In genomic region chr12:80939231-80939950, GRCh38 we compare ENCODE assay signal across 13 cellular contexts. TPM values are rescaled to one million over a fixed set of nuclear protein-coding genes. Genes with fewer than 3 reads are reported as not detected.
DNase-seq lines count a peak whose midpoint lies in the region; ATAC-seq and TF ChIP-seq lines count a peak whose summit lies in the region.
"Had no signal": no experiment of that assay in that cellular context is flagged by ENCODE, and none has a peak within 500 bp of the region (broad histone marks: within the 10 kb centered on the region; RNA-seq: fewer than 3 reads in every experiment).

No MANE protein-coding gene starts in this region.

- CTCF ChIA-PET in Calu3 (lab: Charles Lee): interaction anchor here (1.0 kb wide), 1 partner anchor 102 kb away, joined by 3 read pairs; no protein-coding TSS in a partner anchor

- H3K27me3 Mint-ChIP-seq in osteocyte (ENCODE audit: unreplicated experiment): no peaks in the 10 kb centered on the region
- no peaks in the 10 kb centered on the region for H3K27me3 Mint-ChIP-seq in Calu3 (ENCODE audit: unreplicated experiment)

- ATAC-seq in GM18517 (IDR thresholded peaks at IDR 0.05; ENCODE audit: unreplicated experiment): peak; percentile 42
- no peak for ATAC-seq in HG02970 (IDR thresholded peaks at IDR 0.05; ENCODE audit: low FRiP score, unreplicated experiment)
- ATAC-seq: CD8-positive, alpha-beta T cell; T-cell had no signal

- no peaks in the 10 kb centered on the region for H3K36me3 Mint-ChIP-seq in osteocyte (ENCODE audit: unreplicated experiment)
- peaks cover 18% of the 10 kb centered on the region for H3K36me3 Mint-ChIP-seq in Calu3 (ENCODE audit: insufficient read depth, unreplicated experiment)
- H3K36me3 Mint-ChIP-seq: CD8-positive, alpha-beta T cell; T-cell had no signal

- H3K4me3 ChIP-seq in cardiac fibroblast (replicated peaks in 1 of 2; ENCODE audit: low read depth in 2 of 2, low read length in 2 of 2): no peak overlapping the region
- H3K4me3 ChIP-seq: breast epithelium, suprapubic skin had no signal

- no peak for TF ChIP-seq CTCF in cardiac fibroblast (IDR thresholded peaks at IDR 0.05; ENCODE audit: low read depth, low read length)
- no peak for TF ChIP-seq CTCF in osteocyte (IDR thresholded peaks at IDR 0.05)
- TF ChIP-seq CTCF in Calu3 (IDR thresholded peaks at IDR 0.05; ENCODE audit: unreplicated experiment): no peak

- no TSS peak for BruUV-seq in Calu3 (replicated peaks; lab: Mats Ljungman, UMichigan)

- H3K4me1 Mint-ChIP-seq in osteocyte (ENCODE audit: unreplicated experiment) (peaks cover 40% of the 10 kb centered on the region), Calu3 (ENCODE audit: low read depth, unreplicated experiment) (peaks cover 8% of the 10 kb centered on the region)
- H3K4me1 Mint-ChIP-seq: T-cell had no signal

- H3K27ac Mint-ChIP-seq in osteocyte (ENCODE audit: unreplicated experiment): peak overlapping the region; percentile 56
- H3K27ac Mint-ChIP-seq in Calu3 (ENCODE audit: unreplicated experiment): no peak overlapping the region
- H3K27ac Mint-ChIP-seq: activated T-helper 2 cell treated with anti-CD3 and anti-CD28 coated beads, Interferon-gamma antibody, Interleukin-2, Interleukin-4, amounts not matched to agents 10 μg/mL and 5 μg/mL and 100 μg/mL, durations not matched to agents 14 hours and 24 hours and 36 hours; CD8-positive, alpha-beta T cell; T-cell had no signal

- peak; percentile 81 for DNase-seq in MV-4-11 (lab: John Stamatoyannopoulos, UW)
- DNase-seq in cardiac fibroblast (ENCODE audit: low read depth in 2 of 2): peak; percentile 5 to 58
- no peak for DNase-seq in osteocyte (ENCODE audit: extremely low spot score, unreplicated experiment)
- no peak for DNase-seq in Calu3
- DNase-seq in NCI-H524 treated with DMSO at 0.1 percent for 48 hours (lab: John Stamatoyannopoulos, UW): no peak
- DNase-seq: activated CD4-positive, alpha-beta T cell treated with anti-CD3 and anti-CD28 coated beads for 48 hours; CD8-positive, alpha-beta T cell had no signal

- intact Hi-C loops in Calu3 (cut with micrococcal nuclease; ENCODE audit: unreplicated experiment): loop anchor here (5.0 kb wide), 1 partner anchor 318 kb away; no protein-coding TSS in a partner anchor

- H3K4me3 Mint-ChIP-seq in osteocyte (ENCODE audit: unreplicated experiment) (no peak overlapping the region), Calu3 (ENCODE audit: low read depth, unreplicated experiment) (no peak overlapping the region)
- H3K4me3 Mint-ChIP-seq: CD8-positive, alpha-beta T cell; T-cell had no signal

- no peaks in the 10 kb centered on the region for H3K9me3 Mint-ChIP-seq in osteocyte (ENCODE audit: unreplicated experiment)
- H3K9me3 Mint-ChIP-seq in Calu3 (ENCODE audit: low read depth, unreplicated experiment): no peaks in the 10 kb centered on the region
- H3K9me3 Mint-ChIP-seq: activated T-helper 2 cell treated with anti-CD3 and anti-CD28 coated beads, Interferon-gamma antibody, Interleukin-2, Interleukin-4, amounts not matched to agents 10 μg/mL and 5 μg/mL and 100 μg/mL, durations not matched to agents 14 hours and 24 hours and 36 hours had no signal

RNA-seq across cellular contexts. Expression of gene LIN7A, which starts 1.7 kb away (rescaled TPM):
- total RNA-seq in osteocyte (26.7 and 27.7 TPM in 2 replicates), Calu3 (2022) (0.73 and 3.2 TPM in 2 replicates)
- total RNA-seq: CD8-positive, alpha-beta T cell had no signal

Comparison
In these comparisons a context has a peak if more than half of its experiments do, and no peak if none do; other contexts are left out.
1. DNase-seq: peak in MV-4-11 (single experiment) and cardiac fibroblast (2 of 2); none in osteocyte (single experiment), Calu3 (single experiment) and NCI-H524 treated with DMSO at 0.1 percent for 48 hours (single experiment).